Comparison of ENCODE assay signal across 22 cellular contexts in genomic region chr13:107376393-107377085, GRCh38.
DNase-seq lines count a peak whose midpoint lies in the region; TF ChIP-seq lines count a peak whose summit lies in the region.
"Had no signal": no experiment of that assay in that cellular context is flagged by ENCODE, and none has a peak within 500 bp of the region (broad histone marks: within the 10 kb centered on the region; RNA-seq: fewer than 3 reads in every experiment).

No MANE protein-coding gene starts in this region.

- no peak overlapping the region; a peak in 1 of 7 replicates for H3K27ac Mint-ChIP-seq in H9
- no peak overlapping the region for H3K27ac Mint-ChIP-seq in CD14-positive monocyte
- H3K27ac Mint-ChIP-seq: activated CD4-positive, alpha-beta memory T cell treated with anti-CD3 and anti-CD28 coated beads for 36 hours; T-helper 1 cell treated with Interleukin-12 subunit alpha and Interleukin-12 subunit beta and Interleukin-4 antibody, amounts not matched to agents 30 μg/mL and 1 μg/mL, for 36 hours had no signal

- H3K9ac ChIP-seq in SK-N-SH, result no peak overlapping the region
- no peak overlapping the region for H3K9ac ChIP-seq in H9 (ENCODE audit: extremely low read depth, insufficient read length, low read length)

- no peak overlapping the region for H3K23ac ChIP-seq in H9 (ENCODE audit: insufficient read length, low read depth, low read length)

- no peak overlapping the region for H3K56ac ChIP-seq in H9 (ENCODE audit: insufficient read length, low read depth, low read length)

- peaks cover 28% of the 10 kb centered on the region for H3F3A ChIP-seq in SK-N-SH (replicated peaks; ENCODE audit: insufficient read depth)

- H3K27me3 Mint-ChIP-seq in H9 (ENCODE audit: low read depth) (no peaks in the 10 kb centered on the region; the same call in 1 of the 2 replicates), CD14-positive monocyte (ENCODE audit: low read depth in 3 of 3) (no peaks in the 10 kb centered on the region)
- H3K27me3 Mint-ChIP-seq: activated CD4-positive, alpha-beta memory T cell treated with anti-CD3 and anti-CD28 coated beads for 36 hours had no signal

- TF ChIP-seq RAD21 in SK-N-SH (IDR thresholded peaks at IDR 0.05; ENCODE audit: low read length), result peak; percentile 2; the same call in 1 of the 2 replicates

- POLR2A ChIA-PET in SK-N-SH (lab: Yijun Ruan, JAX), result no interaction called here

- H3K23me2 ChIP-seq in H9 (ENCODE audit: insufficient read length, low read depth, low read length, poor library complexity, severe bottlenecking), result no peaks in the 10 kb centered on the region

- H3K79me2 ChIP-seq in SK-N-SH (ENCODE audit: insufficient read depth) (peaks cover 25% of the 10 kb centered on the region), H9 (ENCODE audit: insufficient read depth, low read length) (no peaks in the 10 kb centered on the region)

- CTCF ChIA-PET in SK-N-SH (lab: Yijun Ruan, JAX), result interaction anchor here (0.7 to 1.7 kb wide), 5 partner anchors 17 to 779 kb away, joined by 3 to 6 read pairs (median 4); a partner anchor contains a TSS

- H2AFZ ChIP-seq in SK-N-SH (ENCODE audit: low read depth) (no peak overlapping the region), H9 (ENCODE audit: low read length) (no peak overlapping the region)

- intact Hi-C loops in cardiac septum (cut with DNase I), result loop anchor here (10.0 kb wide), 1 partner anchor 268 kb away; no protein-coding TSS in a partner anchor
- intact Hi-C loops in CD14-positive monocyte (cut with micrococcal nuclease), result no loop called here

- H3K9me3 Mint-ChIP-seq in H9 (no peaks in the 10 kb centered on the region), CD14-positive monocyte (peaks cover 0 to 8% (median 0%) of the 10 kb centered on the region in 7 donors)
- H3K9me3 Mint-ChIP-seq: T-helper 1 cell treated with Interleukin-12 subunit alpha and Interleukin-12 subunit beta and Interleukin-4 antibody, amounts not matched to agents 30 μg/mL and 1 μg/mL, for 36 hours had no signal

- no peak overlapping the region for H3K4ac ChIP-seq in H9 (ENCODE audit: low read depth, low read length)

- H3K4me1 ChIP-seq in SK-N-SH (ENCODE audit: control insufficient read depth in 1 of 2, insufficient read depth in 2 of 2, low read depth in 1 of 2, low read length in 1 of 2) (peaks cover 17 to 38% of the 10 kb centered on the region in 2 experiments), H9 (ENCODE audit: insufficient read depth, low read length) (peaks cover 3% of the 10 kb centered on the region; the same call in 1 of the 2 replicates)
- H3K4me1 ChIP-seq: ascending aorta, colonic mucosa, vagina had no signal

- peak overlapping the region; percentile 76 to 84; a peak in 3 of 4 replicates for H3K27ac ChIP-seq in SK-N-SH (ENCODE audit: low read depth in 2 of 2, low read length in 1 of 2)
- no peak overlapping the region for H3K27ac ChIP-seq in H9 (ENCODE audit: insufficient read length, low read depth, low read length)
- H3K27ac ChIP-seq: ascending aorta, colonic mucosa, vagina had no signal

- H3K4me3 ChIP-seq in SK-N-SH (ENCODE audit: low read depth in 2 of 2, low read length in 1 of 2), result no peak overlapping the region
- H3K4me3 ChIP-seq: ascending aorta, colonic mucosa, vagina had no signal

- H3K4me2 ChIP-seq in SK-N-SH, result peak overlapping the region; percentile 42; the same call in 1 of the 2 replicates
- no peak overlapping the region for H3K4me2 ChIP-seq in H9 (ENCODE audit: insufficient read depth, insufficient read length, low read length)

- no peak overlapping the region for H3K18ac ChIP-seq in H9 (ENCODE audit: insufficient read length, low read depth, low read length)

- 58% methylated on average over 5 of the region's 5 CpGs for WGBS in SK-N-SH (ENCODE audit: low lambda C conversion rate)
- WGBS in H9 (ENCODE audit: extremely low coverage, insufficient read length, low lambda C conversion rate), result no CpG with 5 or more reads among the region's 5 CpGs

- H3K36me3 Mint-ChIP-seq in H9 (ENCODE audit: insufficient read depth in 1 of 3, low read depth in 3 of 3) (no peaks in the 10 kb centered on the region), CD14-positive monocyte (no peaks in the 10 kb centered on the region)
- H3K36me3 Mint-ChIP-seq: activated CD4-positive, alpha-beta memory T cell treated with anti-CD3 and anti-CD28 coated beads for 36 hours had no signal

- TF ChIP-seq EP300 in SK-N-SH (IDR thresholded peaks at IDR 0.05; ENCODE audit: borderline replicate concordance in 1 of 2, low read depth in 1 of 2, low read length in 1 of 2), result peak in 1 of 2 experiments; percentile 73; a peak in 2 of 4 replicates

- no peaks in the 10 kb centered on the region for H3K9me3 ChIP-seq in SK-N-SH
- H3K9me3 ChIP-seq in H9 (ENCODE audit: control insufficient read depth, low read depth, low read length), result no peaks in the 10 kb centered on the region
- H3K9me3 ChIP-seq: ascending aorta, colonic mucosa, vagina had no signal

- H2BK15ac ChIP-seq in H9 (ENCODE audit: low read depth, low read length), result no peak overlapping the region

- no peak overlapping the region for H3K4me3 Mint-ChIP-seq in H9
- H3K4me3 Mint-ChIP-seq in CD14-positive monocyte, result no peak overlapping the region
- H3K4me3 Mint-ChIP-seq: activated CD4-positive, alpha-beta memory T cell treated with anti-CD3 and anti-CD28 coated beads for 36 hours; T-helper 1 cell treated with Interleukin-12 subunit alpha and Interleukin-12 subunit beta and Interleukin-4 antibody, amounts not matched to agents 30 μg/mL and 1 μg/mL, for 36 hours had no signal

- H3K9me2 ChIP-seq in SK-N-SH, result no peaks in the 10 kb centered on the region

- no peaks in the 10 kb centered on the region for H4K20me1 ChIP-seq in SK-N-SH (ENCODE audit: insufficient read depth)
- no peaks in the 10 kb centered on the region for H4K20me1 ChIP-seq in H9 (ENCODE audit: control insufficient read depth, insufficient read depth, insufficient read length)

- no peak overlapping the region for H3T11ph ChIP-seq in H9 (ENCODE audit: low read length)

- no peak overlapping the region for H4K5ac ChIP-seq in H9 (ENCODE audit: insufficient read length, low read depth, low read length)

- H2BK120ac ChIP-seq in H9 (ENCODE audit: low read depth, low read length, poor library complexity, severe bottlenecking), result no peak overlapping the region

- H4K8ac ChIP-seq in H9 (replicated peaks; ENCODE audit: insufficient read length, low read depth, low read length), result no peak overlapping the region

- H3K27me3 ChIP-seq in SK-N-SH (ENCODE audit: insufficient read depth) (no peaks in the 10 kb centered on the region), H9 (ENCODE audit: insufficient read depth, low read length) (no peaks in the 10 kb centered on the region)
- H3K27me3 ChIP-seq: ascending aorta, colonic mucosa, vagina had no signal

- no peaks in the 10 kb centered on the region for H3K36me3 ChIP-seq in SK-N-SH (replicated peaks in 1 of 2; ENCODE audit: control insufficient read depth in 1 of 2, insufficient read depth in 2 of 2, low read length in 1 of 2)
- H3K36me3 ChIP-seq: ascending aorta, colonic mucosa, vagina had no signal

- no peak overlapping the region for H2BK12ac ChIP-seq in H9 (ENCODE audit: insufficient read length, low read depth, low read length)

- peaks cover 13 to 21% of the 10 kb centered on the region in 2 experiments for H3K4me1 Mint-ChIP-seq in H9
- no peaks in the 10 kb centered on the region for H3K4me1 Mint-ChIP-seq in CD14-positive monocyte

- no peak overlapping the region for H3K14ac ChIP-seq in H9 (ENCODE audit: insufficient read depth, low read length)

- no peak overlapping the region for H2BK5ac ChIP-seq in H9 (ENCODE audit: insufficient read length, low read length)

- no peaks in the 10 kb centered on the region for H3K79me1 ChIP-seq in H9 (ENCODE audit: insufficient read depth, low read depth, low read length, poor library complexity, severe bottlenecking)

- no peak for TF ChIP-seq CTCF in SK-N-SH (IDR thresholded peaks at IDR 0.05)
- TF ChIP-seq CTCF in H9 (conservative IDR thresholded peaks at IDR 0.05), result no peak
- no peak for TF ChIP-seq CTCF in CD14-positive monocyte (IDR thresholded peaks at IDR 0.05)

- no peak overlapping the region for H4K91ac ChIP-seq in H9 (ENCODE audit: insufficient read length, low read depth, low read length)

- H2BK20ac ChIP-seq in H9 (ENCODE audit: low read depth, low read length, poor library complexity, severe bottlenecking), result no peak overlapping the region

- peak; percentile 38 for DNase-seq in Ammon's horn (ENCODE audit: low spot score)
- DNase-seq in NCI-H1092 treated with DMSO at 0.1 percent for 48 hours (lab: John Stamatoyannopoulos, UW), result peak; percentile 78
- peak; percentile 22 for DNase-seq in SK-N-SH
- peak; percentile 45 for DNase-seq in globus pallidus (ENCODE audit: low spot score)
- no peak for DNase-seq in GDM1 (lab: John Stamatoyannopoulos, UW)
- no peak for DNase-seq in cardiac septum (ENCODE audit: low spot score)
- DNase-seq in H9, result no peak
- DNase-seq in CD14-positive monocyte (ENCODE audit: low spot score), result no peak
- DNase-seq: ACHN; activated CD4-positive, alpha-beta memory T cell treated with anti-CD3 and anti-CD28 coated beads for 36 hours; activated naive CD4-positive, alpha-beta T cell treated with Interleukin-2 at 50 U/mL for 16 hours; colonic mucosa; DMS79; NCI-H146; NCI-H526 treated with DMSO at 0.1 percent for 48 hours; PC-3; SIG-M5; stimulated activated CD4-positive, alpha-beta T cell treated with anti-CD3 and anti-CD28 coated beads, Interleukin-12 subunit alpha, Interleukin-12 subunit beta, amount 100 ng/mL, for 4 hours; stimulated activated CD8-positive, alpha-beta memory T cell treated with anti-CD3 and anti-CD28 coated beads, Interleukin-4, amount 100 ng/mL, for 48 hours had no signal

- H2AK5ac ChIP-seq in H9 (ENCODE audit: insufficient read length, low read length), result no peak overlapping the region

TF ChIP-seq in SK-N-SH, 30 proteins besides CTCF, POLR2A, EP300 and RAD21:
- peak; percentile 42; the same call in 1 of the 2 replicates for TF ChIP-seq RCOR1 (IDR thresholded peaks at IDR 0.05; ENCODE audit: low read length)
- TF ChIP-seq FOXJ3 (CRISPR knock-in tag; IDR thresholded peaks at IDR 0.05), result peak; percentile 61; the same call in 1 of the 2 replicates
- TF ChIP-seq MAX (IDR thresholded peaks at IDR 0.05; ENCODE audit: low read depth), result no peak
- peak; percentile 81 for TF ChIP-seq GATA2 (CRISPR knock-in tag; IDR thresholded peaks at IDR 0.05)

Comparison
In these comparisons a context has a peak if more than half of its experiments do, and no peak if none do; other contexts are left out.
1. DNase-seq: peak in Ammon's horn (single experiment), NCI-H1092 treated with DMSO at 0.1 percent for 48 hours (single experiment), SK-N-SH (single experiment) and globus pallidus (single experiment); none in GDM1 (single experiment), cardiac septum (single experiment), H9 (single experiment) and CD14-positive monocyte (single experiment).